9 cellular contexts compared by ENCODE assay signal in the genomic region with DNA sequence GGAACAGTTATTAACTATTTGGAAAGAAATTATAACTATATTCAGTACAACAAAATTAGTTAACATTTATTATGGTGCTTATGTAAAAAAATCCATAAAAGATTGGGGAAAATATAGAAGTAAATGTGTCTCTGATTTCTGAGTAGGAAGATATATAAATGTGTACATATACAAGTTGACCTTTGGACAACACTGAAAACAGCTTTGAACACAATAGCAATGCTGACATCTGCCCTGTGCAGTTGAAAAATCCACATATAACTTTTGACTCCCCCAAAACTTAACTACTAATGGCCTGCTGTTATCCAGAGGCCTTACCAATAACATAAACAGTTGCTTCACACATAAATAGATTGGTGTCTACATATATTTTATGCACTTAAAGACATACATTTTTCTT. TPM values are rescaled to one million over a fixed set of nuclear protein-coding genes. Genes with fewer than 3 reads are reported as not detected.
"Had no signal": no experiment of that assay in that cellular context is flagged by ENCODE, and none has a peak within 500 bp of the region (broad histone marks: within the 10 kb centered on the region; RNA-seq: fewer than 3 reads in every experiment).

No MANE protein-coding gene starts in this region.

- H3K27ac ChIP-seq: HL-60, KMS-11 had no signal

- H3K4me2 ChIP-seq: KMS-11 had no signal

- DNase-seq: IMR-90, KBM-7, KG1 had no signal

- H3K9ac ChIP-seq: KMS-11 had no signal

- ATAC-seq: K562 had no signal

- FAIRE-seq: HTR-8/SVneo, K562 had no signal

- H3K4me3 ChIP-seq: K562 had no signal

RNA-seq across cellular contexts. Expression of a gene that starts 48.7 kb away (rescaled TPM):
- total RNA-seq: HT-29, HT1080, IMR-90 had no signal
- polyA plus RNA-seq: IMR-90 had no signal
